Comparison of ENCODE assay signal across 31 cellular contexts in genomic region chr1:197869502-197869890, GRCh38. TPM values are rescaled to one million over a fixed set of nuclear protein-coding genes. Genes with fewer than 3 reads are reported as not detected.
"Had no signal": no experiment of that assay in that cellular context is flagged by ENCODE, and none has a peak within 500 bp of the region (broad histone marks: within the 10 kb centered on the region; RNA-seq: fewer than 3 reads in every experiment).

No MANE protein-coding gene starts in this region.

- H3K9me3 ChIP-seq: ascending aorta had no signal

- H3K4me1 ChIP-seq: ascending aorta had no signal

- H3K36me3 Mint-ChIP-seq: activated CD4-positive, alpha-beta memory T cell treated with anti-CD3 and anti-CD28 coated beads for 36 hours; activated naive CD4-positive, alpha-beta T cell treated with anti-CD3 and anti-CD28 coated beads, Interleukin-2, amount 50 U/mL, for 24 hours; activated naive CD8-positive, alpha-beta T cell; activated naive CD8-positive, alpha-beta T cell treated with anti-CD3 and anti-CD28 coated beads, Interleukin-2, amount 10 ng/mL, durations not matched to agents 7 days and 5 days; brain; WTC11 had no signal

- FAIRE-seq: bronchial epithelial cell had no signal

- H3K4me3 Mint-ChIP-seq: activated CD4-positive, alpha-beta memory T cell treated with anti-CD3 and anti-CD28 coated beads for 36 hours; activated CD4-positive, alpha-beta T cell treated with anti-CD3 and anti-CD28 coated beads for 36 hours; activated CD8-positive, alpha-beta T cell treated with anti-CD3 and anti-CD28 coated beads for 36 hours; activated naive CD4-positive, alpha-beta T cell treated with anti-CD3 and anti-CD28 coated beads for 36 hours; activated naive CD4-positive, alpha-beta T cell treated with anti-CD3 and anti-CD28 coated beads, Interleukin-2, amount 50 U/mL, for 24 hours; activated naive CD8-positive, alpha-beta T cell; activated naive CD8-positive, alpha-beta T cell treated with anti-CD3 and anti-CD28 coated beads, Interleukin-2, amount 10 ng/mL, durations not matched to agents 7 days and 5 days; activated naive CD8-positive, alpha-beta T cell treated with anti-CD3 and anti-CD28 coated beads, Interleukin-2, amount 50 U/mL, for 24 hours; activated T-cell treated with anti-CD3 and anti-CD28 coated beads, Interleukin-2, amount 50 U/mL, for 4 hours; activated T-cell treated with anti-CD3 and anti-CD28 coated beads, Interleukin-2, amount 50 U/mL, for 72 hours; activated T-helper 1 cell treated with anti-CD3 and anti-CD28 coated beads, Interleukin-12 subunit alpha, Interleukin-12 subunit beta, Interleukin-2, Interleukin-4 antibody, amounts not matched to agents 30 ng/mL and 10 ng/mL and 1 ng/mL, durations not matched to agents 14 hours and 24 hours and 36 hours; activated T-helper 17 cell treated with anti-CD3 and anti-CD28 coated beads, Interleukin-2, amount 50 U/mL, for 72 hours; brain; central memory CD8-positive, alpha-beta T cell; T-helper 17 cell; WTC11 had no signal

- H3K27me3 Mint-ChIP-seq: activated CD4-positive, alpha-beta memory T cell treated with anti-CD3 and anti-CD28 coated beads for 36 hours; activated CD4-positive, alpha-beta T cell treated with anti-CD3 and anti-CD28 coated beads for 36 hours; activated naive CD8-positive, alpha-beta T cell; activated naive CD8-positive, alpha-beta T cell treated with anti-CD3 and anti-CD28 coated beads, Interleukin-2, amount 50 U/mL, for 24 hours; activated T-helper 17 cell treated with anti-CD3 and anti-CD28 coated beads, Interleukin-2, amount 50 U/mL, for 72 hours had no signal

- H3K27ac Mint-ChIP-seq: activated CD4-positive, alpha-beta memory T cell treated with anti-CD3 and anti-CD28 coated beads for 36 hours; activated CD4-positive, alpha-beta T cell treated with anti-CD3 and anti-CD28 coated beads for 36 hours; activated CD8-positive, alpha-beta T cell treated with anti-CD3 and anti-CD28 coated beads for 36 hours; activated naive CD4-positive, alpha-beta T cell treated with anti-CD3 and anti-CD28 coated beads for 36 hours; activated naive CD4-positive, alpha-beta T cell treated with anti-CD3 and anti-CD28 coated beads, Interleukin-2, amount 50 U/mL, for 24 hours; activated naive CD8-positive, alpha-beta T cell; activated naive CD8-positive, alpha-beta T cell treated with anti-CD3 and anti-CD28 coated beads, Interleukin-2, amount 10 ng/mL, durations not matched to agents 7 days and 5 days; activated naive CD8-positive, alpha-beta T cell treated with anti-CD3 and anti-CD28 coated beads, Interleukin-2, amount 50 U/mL, for 24 hours; activated T-helper 1 cell treated with anti-CD3 and anti-CD28 coated beads, Interleukin-12 subunit alpha, Interleukin-12 subunit beta, Interleukin-2, Interleukin-4 antibody, amounts not matched to agents 30 ng/mL and 10 ng/mL and 1 ng/mL, durations not matched to agents 14 hours and 24 hours and 36 hours; activated T-helper 17 cell treated with anti-CD3 and anti-CD28 coated beads, Interleukin-2, amount 50 U/mL, for 72 hours; brain; T-helper 17 cell; WTC11 had no signal

- DNase-seq: activated CD4-positive, alpha-beta T cell treated with anti-CD3 and anti-CD28 coated beads for 1 hour; activated CD4-positive, CD25-positive, alpha-beta regulatory T cell; activated naive CD8-positive, alpha-beta T cell treated with anti-CD3 and anti-CD28 coated beads, Interleukin-2, amount 10 ng/mL, durations not matched to agents 7 days and 5 days; activated T-cell treated with anti-CD3 and anti-CD28 coated beads, Interleukin-2, amount 50 U/mL, for 1 hour; amygdala; anterior cingulate cortex; caudate nucleus; cerebellar nuclear complex; T1000 had no signal

- H3K4me3 ChIP-seq: ascending aorta, cardiac muscle cell had no signal

- H3K27ac ChIP-seq: ascending aorta, cardiac muscle cell, WERI-Rb-1 had no signal

- H3K27me3 ChIP-seq: ascending aorta, cardiac muscle cell had no signal

- H3K9me3 Mint-ChIP-seq: activated CD4-positive, alpha-beta memory T cell treated with anti-CD3 and anti-CD28 coated beads for 36 hours; activated CD8-positive, alpha-beta T cell treated with anti-CD3 and anti-CD28 coated beads for 36 hours; activated naive CD4-positive, alpha-beta T cell treated with anti-CD3 and anti-CD28 coated beads for 36 hours; activated naive CD4-positive, alpha-beta T cell treated with anti-CD3 and anti-CD28 coated beads, Interleukin-2, amount 50 U/mL, for 24 hours; activated naive CD8-positive, alpha-beta T cell treated with anti-CD3 and anti-CD28 coated beads, Interleukin-2, amount 10 ng/mL, durations not matched to agents 7 days and 5 days; activated naive CD8-positive, alpha-beta T cell treated with anti-CD3 and anti-CD28 coated beads, Interleukin-2, amount 50 U/mL, for 24 hours; activated T-cell treated with anti-CD3 and anti-CD28 coated beads, Interleukin-2, amount 50 U/mL, for 4 hours; activated T-cell treated with anti-CD3 and anti-CD28 coated beads, Interleukin-2, amount 50 U/mL, for 72 hours; activated T-helper 1 cell treated with anti-CD3 and anti-CD28 coated beads, Interleukin-12 subunit alpha, Interleukin-12 subunit beta, Interleukin-2, Interleukin-4 antibody, amounts not matched to agents 30 ng/mL and 10 ng/mL and 1 ng/mL, durations not matched to agents 14 hours and 24 hours and 36 hours; activated T-helper 17 cell treated with anti-CD3 and anti-CD28 coated beads, Interleukin-2, amount 50 U/mL, for 72 hours; central memory CD8-positive, alpha-beta T cell had no signal

- H3K4me1 Mint-ChIP-seq: activated naive CD8-positive, alpha-beta T cell treated with anti-CD3 and anti-CD28 coated beads, Interleukin-2, amount 50 U/mL, for 24 hours; activated T-helper 17 cell treated with anti-CD3 and anti-CD28 coated beads, Interleukin-2, amount 50 U/mL, for 72 hours; brain; central memory CD8-positive, alpha-beta T cell; T-helper 17 cell had no signal

- H3K36me3 ChIP-seq: ascending aorta, cardiac muscle cell, WERI-Rb-1 had no signal

RNA-seq across cellular contexts. Expression of gene C1orf53, which starts 32.9 kb away (rescaled TPM):
- total RNA-seq: activated T-cell treated with anti-CD3 and anti-CD28 coated beads, Interleukin-2, amount 50 U/mL, for 72 hours; ascending aorta; T-helper 17 cell had no signal

RNA-seq across cellular contexts. Expression of gene LHX9, which starts 47.7 kb away (rescaled TPM):
- total RNA-seq: activated CD4-positive, alpha-beta memory T cell treated with anti-CD3 and anti-CD28 coated beads for 36 hours; activated CD4-positive, alpha-beta T cell treated with anti-CD3 and anti-CD28 coated beads for 36 hours; activated CD8-positive, alpha-beta memory T cell treated with anti-CD3 and anti-CD28 coated beads for 36 hours; activated CD8-positive, alpha-beta T cell treated with anti-CD3 and anti-CD28 coated beads for 36 hours; activated naive CD4-positive, alpha-beta T cell treated with anti-CD3 and anti-CD28 coated beads for 36 hours; activated naive CD8-positive, alpha-beta T cell treated with anti-CD3 and anti-CD28 coated beads, Interleukin-2, amount 10 ng/mL, durations not matched to agents 7 days and 5 days; activated T-cell treated with anti-CD3 and anti-CD28 coated beads, Interleukin-2, amount 50 U/mL, for 4 hours; activated T-helper 1 cell treated with anti-CD3 and anti-CD28 coated beads, Interleukin-12 subunit alpha, Interleukin-12 subunit beta, Interleukin-2, Interleukin-4 antibody, amounts not matched to agents 30 ng/mL and 10 ng/mL and 1 ng/mL, durations not matched to agents 14 hours and 24 hours and 36 hours; activated T-helper 17 cell treated with anti-CD3 and anti-CD28 coated beads, Interleukin-2, amount 50 U/mL, for 72 hours; ascending aorta; bronchial epithelial cell; cardiac muscle cell; chondrocyte; T-helper 1 cell treated with Interleukin-12 subunit alpha and Interleukin-12 subunit beta and Interleukin-4 antibody, amounts not matched to agents 30 ng/mL and 1 ng/mL, for 36 hours; T-helper 17 cell; WTC11 had no signal
- polyA plus RNA-seq: cardiac muscle cell had no signal
